ENCODE assay signal across 8 cellular contexts in genomic region chr7:103343758-103344452, GRCh38. TPM values are rescaled to one million over a fixed set of nuclear protein-coding genes. Genes with fewer than 3 reads are reported as not detected.
A peak's percentile ranks its signal among the peaks of the same experiment; 100 is the strongest.
DNase-seq lines count a peak whose midpoint lies in the region; ATAC-seq and TF ChIP-seq lines count a peak whose summit lies in the region.

No MANE protein-coding gene starts in this region.

- H3K27me3 Mint-ChIP-seq in Calu3 (ENCODE audit: unreplicated experiment), result no peaks in the 10 kb centered on the region
- no peaks in the 10 kb centered on the region for H3K27me3 Mint-ChIP-seq in activated CD4-positive, alpha-beta T cell treated with anti-CD3 and anti-CD28 coated beads, Interleukin-2, amount 10 ng/mL, durations not matched to agents 7 days and 5 days
- H3K27me3 Mint-ChIP-seq in natural killer cell (ENCODE audit: low read depth in 2 of 2), result no peaks in the 10 kb centered on the region

- H3K27ac ChIP-seq in thymus (ENCODE audit: low read depth), result peak overlapping the region; percentile 94

- DNase-seq in Calu3, result peak; percentile 4
- DNase-seq in GM20000 (ENCODE audit: low spot score), result peak; percentile 24
- DNase-seq in Jurkat, Clone E6-1 (ENCODE audit: low read depth, low spot score), result no peak
- DNase-seq in activated CD4-positive, alpha-beta T cell treated with anti-CD3 and anti-CD28 coated beads, Interleukin-2, amount 10 ng/mL, durations not matched to agents 7 days and 5 days, result peak; percentile 35
- DNase-seq in epithelial cell of esophagus (ENCODE audit: low read depth), result peak; percentile 45
- DNase-seq in natural killer cell, result peak; percentile 24
- no peak for DNase-seq in inferior parietal cortex (ENCODE audit: extremely low spot score)

- H3K9me3 ChIP-seq in thymus (ENCODE audit: control insufficient read depth), result no peaks in the 10 kb centered on the region

- H3K4me1 Mint-ChIP-seq in Calu3 (ENCODE audit: low read depth, unreplicated experiment) (peaks cover 12% of the 10 kb centered on the region), natural killer cell (peaks cover 56 to 57% of the 10 kb centered on the region in 2 donors)
- H3K4me1 Mint-ChIP-seq in activated CD4-positive, alpha-beta T cell treated with anti-CD3 and anti-CD28 coated beads, Interleukin-2, amount 10 ng/mL, durations not matched to agents 7 days and 5 days, result peaks cover 48% of the 10 kb centered on the region

- H3K4me1 ChIP-seq in thymus (ENCODE audit: control insufficient read depth, insufficient read depth, low read length), result peaks cover 10% of the 10 kb centered on the region

- TSS peak; percentile 53 for BruUV-seq in Calu3 (replicated peaks; lab: Mats Ljungman, UMichigan)

- CTCF ChIA-PET in Calu3 (lab: Charles Lee), result no interaction called here
- CTCF ChIA-PET in activated CD4-positive, alpha-beta T cell treated with anti-CD3 and anti-CD28 coated beads, Interleukin-2, amount 10 ng/mL, durations not matched to agents 7 days and 5 days (lab: Charles Lee), result interaction anchor here (1.0 to 1.4 kb wide), 2 partner anchors 10 to 13 kb away, joined by 3 to 4 read pairs; no protein-coding TSS in a partner anchor

- ATAC-seq in natural killer cell, result peak; percentile 11 to 30 (median 16)

- 1% methylated on average over 26 of the region's 26 CpGs for WGBS in thymus

- intact Hi-C loops in Calu3 (cut with micrococcal nuclease; ENCODE audit: unreplicated experiment) (no loop called here), natural killer cell (cut with micrococcal nuclease) (loop anchor here (1.0 kb wide), 1 partner anchor 195 kb away; the partner anchor contains the start of gene NAPEPLD)

- H3K4me3 ChIP-seq in Jurkat, Clone E6-1 (ENCODE audit: low read length), result peak overlapping the region; percentile 76
- H3K4me3 ChIP-seq in epithelial cell of esophagus (ENCODE audit: low read length) (peak overlapping the region; percentile 97), thymus (ENCODE audit: low read length) (peak overlapping the region; percentile 86)

- H3K36me3 ChIP-seq in thymus (ENCODE audit: control insufficient read depth, insufficient read depth), result peaks cover 11% of the 10 kb centered on the region

- no peaks in the 10 kb centered on the region for H3K27me3 ChIP-seq in thymus (ENCODE audit: control insufficient read depth, insufficient read depth)

- H3K27ac Mint-ChIP-seq in Calu3 (ENCODE audit: unreplicated experiment), result peak overlapping the region; percentile 98
- peak overlapping the region; percentile 96 for H3K27ac Mint-ChIP-seq in activated CD4-positive, alpha-beta T cell treated with anti-CD3 and anti-CD28 coated beads, Interleukin-2, amount 10 ng/mL, durations not matched to agents 7 days and 5 days
- peak overlapping the region; percentile 94 to 96 for H3K27ac Mint-ChIP-seq in natural killer cell

- POLR2A ChIA-PET in activated CD4-positive, alpha-beta T cell treated with anti-CD3 and anti-CD28 coated beads, Interleukin-2, amount 10 ng/mL, durations not matched to agents 7 days and 5 days (lab: Charles Lee), result no interaction called here

- TF ChIP-seq CTCF in Calu3 (IDR thresholded peaks at IDR 0.05; ENCODE audit: unreplicated experiment) (no peak), GM20000 (IDR thresholded peaks at IDR 0.05; ENCODE audit: extremely low read depth, missing control alignments) (no peak), epithelial cell of esophagus (IDR thresholded peaks at IDR 0.05; ENCODE audit: insufficient read depth, low read depth, low read length, missing control alignments) (no peak), natural killer cell (IDR thresholded peaks at IDR 0.05) (no peak)

- H3K36me3 Mint-ChIP-seq in Calu3 (ENCODE audit: insufficient read depth, unreplicated experiment) (peaks cover 38% of the 10 kb centered on the region), natural killer cell (peaks cover 7% of the 10 kb centered on the region)
- peaks cover 33% of the 10 kb centered on the region for H3K36me3 Mint-ChIP-seq in activated CD4-positive, alpha-beta T cell treated with anti-CD3 and anti-CD28 coated beads, Interleukin-2, amount 10 ng/mL, durations not matched to agents 7 days and 5 days (ENCODE audit: low read depth)

- H3K4me3 Mint-ChIP-seq in Calu3 (ENCODE audit: low read depth, unreplicated experiment) (peak overlapping the region; percentile 97), natural killer cell (peak overlapping the region; percentile 99)
- H3K4me3 Mint-ChIP-seq in activated CD4-positive, alpha-beta T cell treated with anti-CD3 and anti-CD28 coated beads, Interleukin-2, amount 10 ng/mL, durations not matched to agents 7 days and 5 days, result peak overlapping the region; percentile 92

- H3K9me3 Mint-ChIP-seq in Calu3 (ENCODE audit: low read depth, unreplicated experiment), result no peaks in the 10 kb centered on the region
- no peaks in the 10 kb centered on the region for H3K9me3 Mint-ChIP-seq in activated CD4-positive, alpha-beta T cell treated with anti-CD3 and anti-CD28 coated beads, Interleukin-2, amount 10 ng/mL, durations not matched to agents 7 days and 5 days
- no peaks in the 10 kb centered on the region for H3K9me3 Mint-ChIP-seq in natural killer cell

RNA-seq across cellular contexts. Expression of gene DNAJC2, which starts 0.7 kb away (rescaled TPM):
- 33.3 and 33.8 TPM in 2 replicates for total RNA-seq in Calu3 (2022)
- polyA plus RNA-seq in Jurkat, Clone E6-1 (2012; ENCODE audit: insufficient read depth, insufficient read length), result 47.1 TPM
- 10 to 100 TPM; 31.4 to 32.1 TPM for total RNA-seq in activated CD4-positive, alpha-beta T cell treated with anti-CD3 and anti-CD28 coated beads, Interleukin-2, amount 10 ng/mL, durations not matched to agents 7 days and 5 days
- 10 to 100 TPM; 56.8 to 74.2 (median 59.9) TPM for total RNA-seq in natural killer cell
- 35.8 TPM for polyA plus RNA-seq in thymus

RNA-seq across cellular contexts. Expression of gene PSMC2, which starts 3.5 kb away (rescaled TPM):
- 105 and 114 TPM in 2 replicates for total RNA-seq in Calu3 (2022)
- polyA plus RNA-seq in Jurkat, Clone E6-1 (2012; ENCODE audit: insufficient read depth, insufficient read length), result 233 TPM
- 100 to 1,000 TPM; 139 to 143 TPM for total RNA-seq in activated CD4-positive, alpha-beta T cell treated with anti-CD3 and anti-CD28 coated beads, Interleukin-2, amount 10 ng/mL, durations not matched to agents 7 days and 5 days
- 10 to 100 TPM; 82.1 to 93.9 (median 88.1) TPM for total RNA-seq in natural killer cell
- polyA plus RNA-seq in thymus, result 117 TPM

RNA-seq across cellular contexts. Expression of gene PMPCB, which starts 46.7 kb away (rescaled TPM):
- 34.2 and 34.4 TPM in 2 replicates for total RNA-seq in Calu3 (2022)
- polyA plus RNA-seq in Jurkat, Clone E6-1 (2012; ENCODE audit: insufficient read depth, insufficient read length), result 110 TPM
- total RNA-seq in activated CD4-positive, alpha-beta T cell treated with anti-CD3 and anti-CD28 coated beads, Interleukin-2, amount 10 ng/mL, durations not matched to agents 7 days and 5 days, result 10 to 100 TPM; 59.5 to 60.7 TPM
- total RNA-seq in natural killer cell, result 10 to 100 TPM; 65.4 to 77.9 (median 75.9) TPM
- 70.7 TPM for polyA plus RNA-seq in thymus

Comparison
In these comparisons a context has a peak if more than half of its experiments do, and no peak if none do; other contexts are left out.
1. DNase-seq: peak in Calu3 (single experiment), GM20000 (single experiment), activated CD4-positive, alpha-beta T cell treated with anti-CD3 and anti-CD28 coated beads, Interleukin-2, amount 10 ng/mL, durations not matched to agents 7 days and 5 days (single experiment), epithelial cell of esophagus (single experiment) and natural killer cell (single experiment); none in Jurkat, Clone E6-1 (single experiment) and inferior parietal cortex (single experiment).
2. Peak in every context shown above with its lines, with median percentiles within 50 percentile points of each other: H3K27ac Mint-ChIP-seq, H3K4me3 Mint-ChIP-seq and H3K4me3 ChIP-seq.